ENCODE assay signal across 16 cellular contexts in the genomic region with DNA sequence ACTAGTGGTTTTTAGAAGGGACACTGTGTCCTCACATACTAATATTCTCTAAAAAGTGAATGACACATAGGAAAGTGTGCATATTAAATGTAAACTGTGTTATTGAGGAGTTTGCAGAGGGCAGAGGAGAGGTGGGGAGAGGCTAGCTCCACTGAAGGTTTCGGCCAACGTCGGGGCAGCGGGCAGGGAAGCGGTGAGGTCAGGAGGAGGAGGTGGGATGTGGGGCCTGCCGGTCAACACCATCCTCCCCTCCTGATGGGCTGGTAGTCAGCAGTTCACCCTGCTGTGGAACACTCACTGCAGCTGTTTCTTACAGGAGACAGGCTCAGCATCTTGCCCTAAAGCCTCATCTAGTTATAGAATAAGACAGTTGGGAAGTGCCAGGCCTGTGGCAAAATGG.
DNase-seq lines count a peak whose midpoint lies in the region; FAIRE-seq and TF ChIP-seq lines count a peak whose summit lies in the region.
"Had no signal": no experiment of that assay in that cellular context is flagged by ENCODE, and none has a peak within 500 bp of the region (broad histone marks: within the 10 kb centered on the region; RNA-seq: fewer than 3 reads in every experiment).

No MANE protein-coding gene starts in this region.

- WGBS in mammary epithelial cell (ENCODE audit: low coverage, missing lambda C conversion rate), result 92% methylated on average over 6 of the region's 6 CpGs

- no peaks in the 10 kb centered on the region for H4K20me1 ChIP-seq in mammary epithelial cell (ENCODE audit: insufficient read depth, low read length)
- no peaks in the 10 kb centered on the region for H4K20me1 ChIP-seq in keratinocyte (ENCODE audit: control insufficient read depth, extremely low read depth, insufficient read depth, low read length)

- H3K4me3 ChIP-seq in mammary epithelial cell (replicated peaks in 1 of 3; ENCODE audit: insufficient read depth in 1 of 3, low read depth in 2 of 3, low read length in 3 of 3) (no peak overlapping the region), keratinocyte (ENCODE audit: control insufficient read depth in 2 of 3, extremely low read depth in 1 of 3, insufficient read depth in 2 of 3, low read depth in 1 of 3, low read length in 3 of 3) (peak overlapping the region in 2 of 3 experiments; percentile 47 to 61), skin epidermis (no peak overlapping the region)
- H3K4me3 ChIP-seq: BLaER1 treated with 17β-estradiol and CSF1 and Interleukin-3, amounts not matched to agents 10 nM and 100 nM; GM12878; GM23248 had no signal

- H3K9me1 ChIP-seq in keratinocyte (ENCODE audit: control insufficient read depth, extremely low read depth, insufficient read depth, low read length), result no peaks in the 10 kb centered on the region

- TF ChIP-seq CTCF in RWPE1 (conservative IDR thresholded peaks at IDR 0.05; ENCODE audit: low read depth), result no peak
- no peak for TF ChIP-seq CTCF in mammary epithelial cell (conservative IDR thresholded peaks at IDR 0.05 in 1 of 2, IDR thresholded peaks at IDR 0.05 in 1 of 2; ENCODE audit: extremely low read depth in 1 of 2, insufficient read depth in 1 of 2, low read depth in 1 of 2, low read length in 2 of 2)
- no peak for TF ChIP-seq CTCF in keratinocyte (optimal IDR thresholded peaks at IDR 0.05 in 1 of 3, IDR thresholded peaks at IDR 0.05 in 1 of 3, conservative IDR thresholded peaks at IDR 0.05 in 1 of 3; ENCODE audit: extremely low read depth in 1 of 3, insufficient read depth in 2 of 3, low read length in 3 of 3)
- TF ChIP-seq CTCF in GM10248 (IDR thresholded peaks at IDR 0.05; ENCODE audit: control extremely low read depth, extremely low read depth, low read depth, missing control alignments), result no peak

- H3K4me1 ChIP-seq in mammary epithelial cell (ENCODE audit: insufficient read depth, low read length), result peaks cover 49% of the 10 kb centered on the region
- peaks cover 58% of the 10 kb centered on the region for H3K4me1 ChIP-seq in keratinocyte (ENCODE audit: control insufficient read depth, extremely low read depth, insufficient read depth, low read length)

- H3K27me3 ChIP-seq in mammary epithelial cell (ENCODE audit: insufficient read depth, low read length) (no peaks in the 10 kb centered on the region), keratinocyte (ENCODE audit: control insufficient read depth, extremely low read depth, insufficient read depth, low read length) (no peaks in the 10 kb centered on the region)

- in situ Hi-C loops in mammary epithelial cell (cut with MboI; ENCODE audit: low sequenced_read_pairs in 2 of 2), result no loop called here

- H3K9ac ChIP-seq in mammary epithelial cell (ENCODE audit: insufficient read depth, low read length), result no peak overlapping the region
- peak overlapping the region; percentile 69 for H3K9ac ChIP-seq in keratinocyte (ENCODE audit: control insufficient read depth, extremely low read depth, insufficient read depth, low read length)
- H3K9ac ChIP-seq: BLaER1 treated with 17β-estradiol and CSF1 and Interleukin-3, amounts not matched to agents 10 nM and 100 nM; GM23248 had no signal

- H3K79me2 ChIP-seq in mammary epithelial cell (ENCODE audit: insufficient read depth, low read length), result peaks cover 39% of the 10 kb centered on the region
- peaks cover 5% of the 10 kb centered on the region for H3K79me2 ChIP-seq in keratinocyte (ENCODE audit: control insufficient read depth, insufficient read depth, low read length)

- CTCF ChIA-PET in RWPE1 (lab: Yijun Ruan, JAX) (interaction anchor here (1.0 kb wide), 1 partner anchor 113 kb away, joined by 5 read pairs; no protein-coding TSS in a partner anchor), mammary epithelial cell (lab: Charles Lee; ENCODE audit: low non-redundant PET) (interaction anchor here (0.6 kb wide), 1 partner anchor 762 kb away, joined by 4 read pairs; no protein-coding TSS in a partner anchor), GM10248 (lab: Yijun Ruan, JAX) (no interaction called here)

- POLR2A ChIA-PET in RWPE1 (lab: Yijun Ruan, JAX; ENCODE audit: low non-redundant PET) (no interaction called here), GM10248 (lab: Yijun Ruan, JAX) (no interaction called here)

- H3K27ac ChIP-seq in RWPE1 (peak overlapping the region; percentile 77), mammary epithelial cell (ENCODE audit: insufficient read depth, low read depth, low read length) (peak overlapping the region; percentile 48), keratinocyte (ENCODE audit: control insufficient read depth, insufficient read depth, low read length) (peak overlapping the region; percentile 88), skin epidermis (peak overlapping the region in 15 of 21 experiments; percentile 14 to 83 (median 68))
- H3K27ac ChIP-seq: BLaER1 treated with 17β-estradiol and CSF1 and Interleukin-3, amounts not matched to agents 10 nM and 100 nM; GM23248; HL-60 had no signal

- H3K9me3 ChIP-seq in mammary epithelial cell (replicated peaks; ENCODE audit: insufficient read depth, low read length) (no peaks in the 10 kb centered on the region), keratinocyte (ENCODE audit: control insufficient read depth, low read depth, low read length) (no peaks in the 10 kb centered on the region)

- no peak for FAIRE-seq in keratinocyte (lab: Jason Lieb, UNC)
- FAIRE-seq: GM12878, GM18507, H54 had no signal

- H3K36me3 ChIP-seq in mammary epithelial cell (ENCODE audit: insufficient read depth, low read length) (no peaks in the 10 kb centered on the region), keratinocyte (ENCODE audit: control insufficient read depth in 2 of 2, extremely low read depth in 1 of 2, insufficient read depth in 2 of 2, low read length in 2 of 2) (peaks cover 2 to 7% of the 10 kb centered on the region in 2 experiments)
- H3K36me3 ChIP-seq: BLaER1 treated with 17β-estradiol and CSF1 and Interleukin-3, amounts not matched to agents 10 nM and 100 nM had no signal

- dilution Hi-C loops in mammary epithelial cell (cut with HindIII; ENCODE audit: low sequenced_read_pairs), result loop anchor here (5.0 kb wide), 3 partner anchors 44 to 109 kb away; no protein-coding TSS in a partner anchor
- dilution Hi-C loops in keratinocyte (cut with MboI; ENCODE audit: extremely low pct_ligation_motif_present, low sequenced_read_pairs), result no loop called here

- intact Hi-C loops in mammary epithelial cell (cut with micrococcal nuclease), result no loop called here

- no TSS peak for BruUV-seq in mammary epithelial cell (replicated peaks; lab: Mats Ljungman, UMichigan)

- peak overlapping the region; percentile 89 for H3K4me2 ChIP-seq in mammary epithelial cell (ENCODE audit: insufficient read depth, low read depth, low read length)
- H3K4me2 ChIP-seq in keratinocyte (ENCODE audit: control insufficient read depth, extremely low read depth, insufficient read depth, low read depth, low read length), result peak overlapping the region; percentile 87
- H3K4me2 ChIP-seq: BLaER1 treated with 17β-estradiol and CSF1 and Interleukin-3, amounts not matched to agents 10 nM and 100 nM had no signal

- H2AFZ ChIP-seq in mammary epithelial cell (ENCODE audit: low read depth, low read length), result peak overlapping the region; percentile 79
- peak overlapping the region; percentile 49 for H2AFZ ChIP-seq in keratinocyte (ENCODE audit: control insufficient read depth, low read length)
- H2AFZ ChIP-seq: GM23248 had no signal

- no peak for DNase-seq in RWPE1 (ENCODE audit: low spot score)
- DNase-seq in mammary epithelial cell, result no peak
- no peak for DNase-seq in keratinocyte (ENCODE audit: low read depth, low spot score)
- no peak for DNase-seq in islet precursor cell
- no peak for DNase-seq in DMS 273 (lab: John Stamatoyannopoulos, UW; ENCODE audit: unreplicated experiment)
- DNase-seq in GM10248 (ENCODE audit: extremely low spot score), result no peak
- DNase-seq: ACHN; CD4-positive, CD25-positive, alpha-beta regulatory T cell; DMS 273 treated with DMSO at 0.1 percent for 48 hours; GM23248 had no signal

Comparison
In these comparisons a context has a peak if more than half of its experiments do, and no peak if none do; other contexts are left out.
1. H3K4me3 ChIP-seq: peak in keratinocyte (2 of 3); none in mammary epithelial cell (0 of 3) and skin epidermis (0 of 7).
2. Peak in every context shown above with its lines, with median percentiles within 50 percentile points of each other: H3K27ac ChIP-seq.